In the genomic region with DNA sequence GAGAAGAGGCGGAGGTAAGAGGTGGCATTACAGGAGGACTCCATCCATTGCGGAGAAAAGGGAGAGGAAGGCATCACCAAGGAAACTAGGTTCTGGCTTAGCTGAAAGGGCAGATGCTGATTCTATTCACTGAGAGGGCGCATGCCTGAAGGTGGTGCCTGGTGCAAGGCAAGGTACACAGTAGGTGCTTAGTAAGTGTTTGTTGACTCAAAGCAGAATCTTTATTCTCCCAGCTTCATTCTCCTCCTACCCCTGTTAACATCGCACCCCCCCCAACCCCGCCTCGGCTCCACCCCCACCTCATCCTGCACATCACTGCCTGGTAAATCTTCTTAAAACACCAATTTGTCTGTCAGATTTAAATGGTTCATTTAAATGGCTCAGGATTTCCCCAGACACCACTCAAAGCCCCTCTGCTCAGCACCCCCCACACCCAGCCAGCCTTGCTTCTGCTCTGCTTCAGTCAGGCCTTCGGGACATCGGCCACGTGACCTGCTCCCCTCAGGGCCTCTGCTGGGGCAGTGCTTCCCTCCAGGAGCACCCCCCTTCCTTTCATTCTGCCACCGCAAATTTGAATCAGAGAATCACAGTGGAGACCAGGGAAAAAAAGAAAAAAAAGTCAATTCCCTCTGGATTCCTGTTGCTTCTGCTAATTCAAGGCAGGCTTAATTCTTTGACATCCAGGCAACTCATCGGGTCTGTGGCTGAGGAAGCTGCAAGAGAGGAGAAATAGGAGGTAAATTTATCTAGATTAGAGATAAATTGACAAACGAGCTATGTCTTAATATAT, we compare ENCODE assay signal across 21 cellular contexts. TPM values are rescaled to one million over a fixed set of nuclear protein-coding genes. Genes with fewer than 3 reads are reported as not detected.
DNase-seq lines count a peak whose midpoint lies in the region; ATAC-seq, FAIRE-seq and TF ChIP-seq lines count a peak whose summit lies in the region.
"Had no signal": no experiment of that assay in that cellular context is flagged by ENCODE, and none has a peak within 500 bp of the region (broad histone marks: within the 10 kb centered on the region; RNA-seq: fewer than 3 reads in every experiment).

No MANE protein-coding gene starts in this region.

- DNase-seq in D721Med (ENCODE audit: insufficient read length, low spot score) (peak; percentile 47), NT2/D1 (ENCODE audit: low read depth, low spot score) (peak; percentile 56), ecto neural progenitor cell (ENCODE audit: low spot score) (peak; percentile 80), NOMO-1 (lab: John Stamatoyannopoulos, UW; ENCODE audit: unreplicated experiment in 2 of 2) (no peak)
- DNase-seq: ACHN; activated CD4-positive, alpha-beta T cell treated with anti-CD3 and anti-CD28 coated beads for 1 hour; activated CD8-positive, alpha-beta memory T cell treated with anti-CD3 and anti-CD28 coated beads for 24 hours; activated T-cell treated with anti-CD3 and anti-CD28 coated beads, Interleukin-2, amount 50 U/mL, for 72 hours; body of pancreas; heart right ventricle; NCI-H2029; NK-92 treated with Interleukin-12 subunit alpha and Interleukin-12 subunit beta, amount 100 ng/mL, for 24 hours had no signal

- H3K36me3 ChIP-seq in NT2/D1 (ENCODE audit: insufficient read depth, insufficient read length, low read length) (no peaks in the 10 kb centered on the region), neural cell (ENCODE audit: insufficient read depth, low read length) (no peaks in the 10 kb centered on the region), gastroesophageal sphincter (no peaks in the 10 kb centered on the region)
- H3K36me3 ChIP-seq: heart right ventricle, suprapubic skin, vagina had no signal

- H3K27me3 ChIP-seq in NT2/D1 (ENCODE audit: insufficient read depth, insufficient read length): no peaks in the 10 kb centered on the region
- no peaks in the 10 kb centered on the region for H3K27me3 ChIP-seq in neural cell (ENCODE audit: insufficient read depth, low read depth, low read length)
- H3K27me3 ChIP-seq in gastroesophageal sphincter: peaks cover 39% of the 10 kb centered on the region
- H3K27me3 ChIP-seq: vagina had no signal

- TF ChIP-seq CTCF in D721Med (IDR thresholded peaks at IDR 0.05; ENCODE audit: insufficient read depth, missing control alignments): no peak
- no peak for TF ChIP-seq CTCF in neural cell (IDR thresholded peaks at IDR 0.05; ENCODE audit: poor library complexity, severe bottlenecking)
- TF ChIP-seq CTCF in gastroesophageal sphincter (IDR thresholded peaks at IDR 0.05): no peak

- WGBS in gastroesophageal sphincter (ENCODE audit: low coverage in 1 of 2), 2 donors: 55 to 72% methylated on average over 3 to 7 of the region's 12 CpGs

- peaks cover 4% of the 10 kb centered on the region for H3K4me1 ChIP-seq in NT2/D1 (ENCODE audit: insufficient read depth, insufficient read length)
- no peaks in the 10 kb centered on the region for H3K4me1 ChIP-seq in gastroesophageal sphincter
- H3K4me1 ChIP-seq: body of pancreas, heart right ventricle, suprapubic skin, vagina had no signal

- no peaks in the 10 kb centered on the region for H3K9me2 ChIP-seq in neural cell (ENCODE audit: insufficient read depth, low read length)

- no peak for FAIRE-seq in D721Med (lab: Jason Lieb, UNC)

- peak overlapping the region; percentile 83 for H3K27ac ChIP-seq in neural cell (ENCODE audit: low read length)
- no peak overlapping the region for H3K27ac ChIP-seq in gastroesophageal sphincter
- H3K27ac ChIP-seq: body of pancreas, C4-2B, heart right ventricle, suprapubic skin, vagina had no signal

- no peaks in the 10 kb centered on the region for H3K9me3 ChIP-seq in NT2/D1 (ENCODE audit: insufficient read depth, low read length)
- H3K9me3 ChIP-seq in neural cell (ENCODE audit: low read length): no peaks in the 10 kb centered on the region
- H3K9me3 ChIP-seq in gastroesophageal sphincter: no peaks in the 10 kb centered on the region
- H3K9me3 ChIP-seq: body of pancreas, heart right ventricle, suprapubic skin, vagina had no signal

- H3K4me2 ChIP-seq in neural cell (ENCODE audit: low read length): peak overlapping the region; percentile 52

- no peak overlapping the region for H2AFZ ChIP-seq in neural cell (ENCODE audit: low read depth, low read length)

- ATAC-seq in HG02678 (IDR thresholded peaks at IDR 0.05; ENCODE audit: unreplicated experiment): no peak
- no peak for ATAC-seq in HG03139 (IDR thresholded peaks at IDR 0.05; ENCODE audit: unreplicated experiment)
- ATAC-seq in gastroesophageal sphincter: no peak
- ATAC-seq: activated naive CD4-positive, alpha-beta T cell treated with anti-CD3 and anti-CD28 coated beads, Interleukin-2, amount 50 U/mL, for 72 hours; activated T-cell treated with anti-CD3 and anti-CD28 coated beads, Interleukin-2, amount 50 U/mL, for 72 hours; body of pancreas; heart right ventricle; sciatic nerve had no signal

- TF ChIP-seq POLR2A in gastroesophageal sphincter (IDR thresholded peaks at IDR 0.05): no peak

- H3K9ac ChIP-seq in NT2/D1 (ENCODE audit: insufficient read length, low read depth): peak overlapping the region; percentile 42
- H3K9ac ChIP-seq in neural cell (ENCODE audit: low read length): peak overlapping the region; percentile 43

- TF ChIP-seq EP300 in neural cell (conservative IDR thresholded peaks at IDR 0.05; ENCODE audit: poor library complexity, severe bottlenecking) (peak; percentile 80), gastroesophageal sphincter (IDR thresholded peaks at IDR 0.05) (no peak)

- no peak for TF ChIP-seq RAD21 in neural cell (conservative IDR thresholded peaks at IDR 0.05)

- no peaks in the 10 kb centered on the region for H4K20me1 ChIP-seq in neural cell (ENCODE audit: insufficient read depth)

- H3K4me3 ChIP-seq in NT2/D1 (ENCODE audit: insufficient read length, low read depth): no peak overlapping the region
- peak overlapping the region; percentile 51 for H3K4me3 ChIP-seq in neural cell (ENCODE audit: low read length)
- no peak overlapping the region for H3K4me3 ChIP-seq in gastroesophageal sphincter
- H3K4me3 ChIP-seq: body of pancreas, heart right ventricle, suprapubic skin, vagina had no signal

- no peaks in the 10 kb centered on the region for H3K79me2 ChIP-seq in neural cell (replicated peaks; ENCODE audit: insufficient read depth, low read length)

- peaks cover 10% of the 10 kb centered on the region for H3F3A ChIP-seq in neural cell (ENCODE audit: insufficient read depth, low read length, poor library complexity, severe bottlenecking)

TF ChIP-seq in neural cell, 6 proteins besides CTCF, POLR2A, EP300 and RAD21:
- TF ChIP-seq POLR2AphosphoS5 (IDR thresholded peaks at IDR 0.05) (peak; percentile 81), SMC3 (conservative IDR thresholded peaks at IDR 0.05; ENCODE audit: poor library complexity) (peak; percentile 19), EZH2 (IDR thresholded peaks at IDR 0.05; ENCODE audit: borderline replicate concordance, insufficient read depth, low read length, poor library complexity, severe bottlenecking) (no peak), MXI1 (conservative IDR thresholded peaks at IDR 0.05; ENCODE audit: poor library complexity, severe bottlenecking) (no peak), TAF1 (IDR thresholded peaks at IDR 0.05; ENCODE audit: low read depth) (no peak)
- TF ChIP-seq, protein P1, sequence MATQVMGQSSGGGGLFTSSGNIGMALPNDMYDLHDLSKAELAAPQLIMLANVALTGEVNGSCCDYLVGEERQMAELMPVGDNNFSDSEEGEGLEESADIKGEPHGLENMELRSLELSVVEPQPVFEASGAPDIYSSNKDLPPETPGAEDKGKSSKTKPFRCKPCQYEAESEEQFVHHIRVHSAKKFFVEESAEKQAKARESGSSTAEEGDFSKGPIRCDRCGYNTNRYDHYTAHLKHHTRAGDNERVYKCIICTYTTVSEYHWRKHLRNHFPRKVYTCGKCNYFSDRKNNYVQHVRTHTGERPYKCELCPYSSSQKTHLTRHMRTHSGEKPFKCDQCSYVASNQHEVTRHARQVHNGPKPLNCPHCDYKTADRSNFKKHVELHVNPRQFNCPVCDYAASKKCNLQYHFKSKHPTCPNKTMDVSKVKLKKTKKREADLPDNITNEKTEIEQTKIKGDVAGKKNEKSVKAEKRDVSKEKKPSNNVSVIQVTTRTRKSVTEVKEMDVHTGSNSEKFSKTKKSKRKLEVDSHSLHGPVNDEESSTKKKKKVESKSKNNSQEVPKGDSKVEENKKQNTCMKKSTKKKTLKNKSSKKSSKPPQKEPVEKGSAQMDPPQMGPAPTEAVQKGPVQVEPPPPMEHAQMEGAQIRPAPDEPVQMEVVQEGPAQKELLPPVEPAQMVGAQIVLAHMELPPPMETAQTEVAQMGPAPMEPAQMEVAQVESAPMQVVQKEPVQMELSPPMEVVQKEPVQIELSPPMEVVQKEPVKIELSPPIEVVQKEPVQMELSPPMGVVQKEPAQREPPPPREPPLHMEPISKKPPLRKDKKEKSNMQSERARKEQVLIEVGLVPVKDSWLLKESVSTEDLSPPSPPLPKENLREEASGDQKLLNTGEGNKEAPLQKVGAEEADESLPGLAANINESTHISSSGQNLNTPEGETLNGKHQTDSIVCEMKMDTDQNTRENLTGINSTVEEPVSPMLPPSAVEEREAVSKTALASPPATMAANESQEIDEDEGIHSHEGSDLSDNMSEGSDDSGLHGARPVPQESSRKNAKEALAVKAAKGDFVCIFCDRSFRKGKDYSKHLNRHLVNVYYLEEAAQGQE (IDR thresholded peaks at IDR 0.05; ENCODE audit: borderline replicate concordance): no peak

RNA-seq across cellular contexts. Expression of a gene that starts 17.8 kb away (rescaled TPM):
- polyA plus RNA-seq in neural cell: 60.3 and 66.7 TPM in 2 replicates
- polyA minus RNA-seq in neural cell: 47.2 and 53.6 TPM in 2 replicates
- total RNA-seq in gastroesophageal sphincter: 10 to 100 TPM; 28.6 to 65.0 (median 52.2) TPM

Comparison
In these comparisons a context has a peak if more than half of its experiments do, and no peak if none do; other contexts are left out.
1. DNase-seq: peak in D721Med (single experiment), NT2/D1 (single experiment) and ecto neural progenitor cell (single experiment); none in NOMO-1 (0 of 2).